10 cellular contexts compared by ENCODE assay signal in genomic region chr11:3823762-3824506, GRCh38. TPM values are rescaled to one million over a fixed set of nuclear protein-coding genes. Genes with fewer than 3 reads are reported as not detected.
A peak's percentile ranks its signal among the peaks of the same experiment; 100 is the strongest.
DNase-seq lines count a peak whose midpoint lies in the region; ATAC-seq and TF ChIP-seq lines count a peak whose summit lies in the region.
"Had no signal": no experiment of that assay in that cellular context is flagged by ENCODE, and none has a peak within 500 bp of the region (broad histone marks: within the 10 kb centered on the region; RNA-seq: fewer than 3 reads in every experiment).

No MANE protein-coding gene starts in this region.

- H3K9me3 ChIP-seq in Caco-2 (no peaks in the 10 kb centered on the region), PC-3 (ENCODE audit: low read length) (no peaks in the 10 kb centered on the region)
- H3K9me3 ChIP-seq in naive thymus-derived CD4-positive, alpha-beta T cell (ENCODE audit: control insufficient read depth in 2 of 3, low read length in 3 of 3), result no peaks in the 10 kb centered on the region
- H3K9me3 ChIP-seq: esophagus squamous epithelium, sigmoid colon had no signal

- no peak overlapping the region for H3K9ac ChIP-seq in PC-3 (ENCODE audit: low read length)

- H3K36me3 Mint-ChIP-seq in CD14-positive monocyte (peaks cover 33 to 39% of the 10 kb centered on the region in 2 donors), Caco-2 (ENCODE audit: insufficient read depth, unreplicated experiment) (peaks cover 41% of the 10 kb centered on the region)
- peaks cover 49% of the 10 kb centered on the region for H3K36me3 Mint-ChIP-seq in activated CD8-positive, alpha-beta T cell treated with anti-CD3 and anti-CD28 coated beads, Interleukin-2, amount 10 ng/mL, durations not matched to agents 7 days and 5 days (ENCODE audit: low read depth)
- H3K36me3 Mint-ChIP-seq in naive thymus-derived CD4-positive, alpha-beta T cell, result peaks cover 0 to 20% (median 12%) of the 10 kb centered on the region in 5 donors

- no peak for ATAC-seq in activated CD8-positive, alpha-beta T cell treated with anti-CD3 and anti-CD28 coated beads, Interleukin-2, amount 10 ng/mL, durations not matched to agents 7 days and 5 days
- no peak for ATAC-seq in naive thymus-derived CD4-positive, alpha-beta T cell
- ATAC-seq in HG02610 (IDR thresholded peaks at IDR 0.05; ENCODE audit: unreplicated experiment) (no peak), PC-3 (no peak)

- no peak overlapping the region for H3K27ac ChIP-seq in naive thymus-derived CD4-positive, alpha-beta T cell (ENCODE audit: low read depth, low read length)
- no peak overlapping the region for H3K27ac ChIP-seq in PC-3 (ENCODE audit: low read length)
- H3K27ac ChIP-seq: esophagus squamous epithelium, sigmoid colon had no signal

- POLR2A ChIA-PET in Caco-2 (lab: Charles Lee) (no interaction called here), PC-3 (lab: Charles Lee; ENCODE audit: unreplicated experiment) (no interaction called here)
- POLR2A ChIA-PET in activated CD8-positive, alpha-beta T cell treated with anti-CD3 and anti-CD28 coated beads, Interleukin-2, amount 10 ng/mL, durations not matched to agents 7 days and 5 days (lab: Charles Lee), result interaction anchor here (2.0 to 3.3 kb wide), 2 partner anchors 16 to 17 kb away, joined by 15 to 18 read pairs; partner anchors contain the start of gene RHOG
- POLR2A ChIA-PET in naive thymus-derived CD4-positive, alpha-beta T cell (lab: Charles Lee), result interaction anchor here (0.6 to 5.3 kb wide), 6 partner anchors 9 to 31 kb away, joined by 3 to 52 read pairs (median 6); partner anchors contain the start of genes PGAP2, RHOG and STIM1

- H3K27me3 ChIP-seq in Caco-2 (replicated peaks; ENCODE audit: control insufficient read depth, insufficient read depth, low read length) (no peaks in the 10 kb centered on the region), PC-3 (ENCODE audit: low read length) (no peaks in the 10 kb centered on the region)
- no peaks in the 10 kb centered on the region for H3K27me3 ChIP-seq in naive thymus-derived CD4-positive, alpha-beta T cell (ENCODE audit: control insufficient read depth in 2 of 2, insufficient read depth in 2 of 2, low read length in 2 of 2)
- H3K27me3 ChIP-seq: esophagus squamous epithelium, sigmoid colon had no signal

- H3K9me3 Mint-ChIP-seq in CD14-positive monocyte (peaks cover 0 to 3% (median 0%) of the 10 kb centered on the region in 7 donors), Caco-2 (ENCODE audit: unreplicated experiment) (no peaks in the 10 kb centered on the region)
- H3K9me3 Mint-ChIP-seq in activated CD8-positive, alpha-beta T cell treated with anti-CD3 and anti-CD28 coated beads, Interleukin-2, amount 10 ng/mL, durations not matched to agents 7 days and 5 days (ENCODE audit: insufficient read depth), result no peaks in the 10 kb centered on the region
- H3K9me3 Mint-ChIP-seq in naive thymus-derived CD4-positive, alpha-beta T cell, result no peaks in the 10 kb centered on the region
- H3K9me3 Mint-ChIP-seq: activated T-helper 1 cell treated with anti-CD3 and anti-CD28 coated beads, Interleukin-12 subunit alpha, Interleukin-12 subunit beta, Interleukin-2, Interleukin-4 antibody, amounts not matched to agents 30 ng/mL and 10 ng/mL and 1 ng/mL, durations not matched to agents 14 hours and 24 hours and 36 hours had no signal

- BruUV-seq in Caco-2 (replicated peaks; lab: Mats Ljungman, UMichigan) (no TSS peak), PC-3 (replicated peaks; lab: Mats Ljungman, UMichigan) (no TSS peak)

- H3K4me1 Mint-ChIP-seq in CD14-positive monocyte (peaks cover 41% of the 10 kb centered on the region), Caco-2 (ENCODE audit: low read depth, unreplicated experiment) (no peaks in the 10 kb centered on the region)
- peaks cover 38% of the 10 kb centered on the region for H3K4me1 Mint-ChIP-seq in activated CD8-positive, alpha-beta T cell treated with anti-CD3 and anti-CD28 coated beads, Interleukin-2, amount 10 ng/mL, durations not matched to agents 7 days and 5 days (ENCODE audit: low read depth)
- H3K4me1 Mint-ChIP-seq in naive thymus-derived CD4-positive, alpha-beta T cell, result peaks cover 12 to 46% (median 43%) of the 10 kb centered on the region in 7 donors

- H3K4me2 ChIP-seq in PC-3 (ENCODE audit: low read length), result no peak overlapping the region

- H3K9me2 ChIP-seq in PC-3 (replicated peaks; ENCODE audit: low read length), result no peaks in the 10 kb centered on the region

- intact Hi-C loops in CD14-positive monocyte (cut with micrococcal nuclease), result no loop called here
- intact Hi-C loops in Caco-2 (cut with micrococcal nuclease; ENCODE audit: unreplicated experiment), result no loop called here
- intact Hi-C loops in naive thymus-derived CD4-positive, alpha-beta T cell (cut with micrococcal nuclease), result loop anchor here (1.0 to 2.0 kb wide), 7 partner anchors 10 to 248 kb away; partner anchors contain the start of gene NUP98 (in 1 of the 2)
- intact Hi-C loops in head of caudate nucleus (cut with DNase I), result no loop called here
- intact Hi-C loops in PC-3 (cut with micrococcal nuclease), result no loop called here

- CTCF ChIA-PET in Caco-2 (lab: Charles Lee) (interaction anchor here (1.3 kb wide), 1 partner anchor 25 kb away, joined by 7 read pairs; no protein-coding TSS in a partner anchor), PC-3 (lab: Charles Lee) (no interaction called here)
- CTCF ChIA-PET in activated CD8-positive, alpha-beta T cell treated with anti-CD3 and anti-CD28 coated beads, Interleukin-2, amount 10 ng/mL, durations not matched to agents 7 days and 5 days (lab: Charles Lee), result interaction anchor here (1.0 to 2.9 kb wide), 8 partner anchors 12 to 249 kb away, joined by 3 to 25 read pairs (median 8); partner anchors contain the start of genes RHOG and STIM1
- CTCF ChIA-PET in naive thymus-derived CD4-positive, alpha-beta T cell (lab: Charles Lee), result interaction anchor here (1.1 to 3.3 kb wide), 3 partner anchors 18 to 41 kb away, joined by 3 to 12 read pairs (median 7); partner anchors contain the start of gene RHOG

- H3K4me3 ChIP-seq in Caco-2 (ENCODE audit: low read depth, low read length) (no peak overlapping the region), PC-3 (ENCODE audit: low read length) (no peak overlapping the region)
- H3K4me3 ChIP-seq in naive thymus-derived CD4-positive, alpha-beta T cell (ENCODE audit: low read length), result no peak overlapping the region
- H3K4me3 ChIP-seq: esophagus squamous epithelium, sigmoid colon had no signal

- H2AFZ ChIP-seq in PC-3 (ENCODE audit: low read length), result no peak overlapping the region

- H3K27me3 Mint-ChIP-seq in CD14-positive monocyte (ENCODE audit: low read depth in 3 of 3), result no peaks in the 10 kb centered on the region
- no peaks in the 10 kb centered on the region for H3K27me3 Mint-ChIP-seq in Caco-2 (ENCODE audit: insufficient read depth, unreplicated experiment)
- no peaks in the 10 kb centered on the region for H3K27me3 Mint-ChIP-seq in activated CD8-positive, alpha-beta T cell treated with anti-CD3 and anti-CD28 coated beads, Interleukin-2, amount 10 ng/mL, durations not matched to agents 7 days and 5 days (ENCODE audit: low read depth)
- no peaks in the 10 kb centered on the region for H3K27me3 Mint-ChIP-seq in naive thymus-derived CD4-positive, alpha-beta T cell

- H3K36me3 ChIP-seq in Caco-2 (ENCODE audit: control insufficient read depth, insufficient read depth, low read length) (no peaks in the 10 kb centered on the region; the same call in none of the 2 replicates), PC-3 (ENCODE audit: low read depth, low read length) (no peaks in the 10 kb centered on the region; the same call in 1 of the 2 replicates)
- peaks cover 0 to 31% (median 5%) of the 10 kb centered on the region in 3 experiments for H3K36me3 ChIP-seq in naive thymus-derived CD4-positive, alpha-beta T cell (ENCODE audit: control insufficient read depth in 2 of 3, insufficient read depth in 3 of 3, low read length in 3 of 3)

- H3K4me3 Mint-ChIP-seq in CD14-positive monocyte (no peak overlapping the region), Caco-2 (ENCODE audit: unreplicated experiment) (no peak overlapping the region)
- H3K4me3 Mint-ChIP-seq in activated CD8-positive, alpha-beta T cell treated with anti-CD3 and anti-CD28 coated beads, Interleukin-2, amount 10 ng/mL, durations not matched to agents 7 days and 5 days, result no peak overlapping the region
- no peak overlapping the region for H3K4me3 Mint-ChIP-seq in naive thymus-derived CD4-positive, alpha-beta T cell
- H3K4me3 Mint-ChIP-seq: activated T-helper 1 cell treated with anti-CD3 and anti-CD28 coated beads, Interleukin-12 subunit alpha, Interleukin-12 subunit beta, Interleukin-2, Interleukin-4 antibody, amounts not matched to agents 30 ng/mL and 10 ng/mL and 1 ng/mL, durations not matched to agents 14 hours and 24 hours and 36 hours had no signal

- DNase-seq in CD14-positive monocyte (ENCODE audit: low spot score) (no peak), Caco-2 (no peak), head of caudate nucleus (no peak), PC-3 (no peak)
- DNase-seq in activated CD8-positive, alpha-beta T cell treated with anti-CD3 and anti-CD28 coated beads, Interleukin-2, amount 10 ng/mL, durations not matched to agents 7 days and 5 days, result no peak
- no peak for DNase-seq in naive thymus-derived CD4-positive, alpha-beta T cell
- DNase-seq: esophagus squamous epithelium had no signal

- no peaks in the 10 kb centered on the region for H3F3A ChIP-seq in PC-3 (ENCODE audit: low read length, unreplicated experiment)

- H3K79me2 ChIP-seq in PC-3 (ENCODE audit: low read length), result no peaks in the 10 kb centered on the region

- TF ChIP-seq CTCF in CD14-positive monocyte (IDR thresholded peaks at IDR 0.05) (no peak), Caco-2 (IDR thresholded peaks at IDR 0.05; ENCODE audit: insufficient read depth in 1 of 2, low read depth in 1 of 2, low read length in 1 of 2, severe bottlenecking in 1 of 2, unreplicated experiment in 1 of 2) (no peak), PC-3 (conservative IDR thresholded peaks at IDR 0.05; ENCODE audit: low read depth, low read length) (no peak)

- H4K20me1 ChIP-seq in PC-3 (ENCODE audit: low read length), result no peaks in the 10 kb centered on the region

- H3K27ac Mint-ChIP-seq in CD14-positive monocyte (peak overlapping the region in 5 of 7 donors; percentile 41 to 91 (median 87)), Caco-2 (ENCODE audit: unreplicated experiment) (peak overlapping the region; percentile 32)
- H3K27ac Mint-ChIP-seq in activated CD8-positive, alpha-beta T cell treated with anti-CD3 and anti-CD28 coated beads, Interleukin-2, amount 10 ng/mL, durations not matched to agents 7 days and 5 days, result peak overlapping the region; percentile 32
- peak overlapping the region; percentile 60 to 96 (median 87) for H3K27ac Mint-ChIP-seq in naive thymus-derived CD4-positive, alpha-beta T cell
- H3K27ac Mint-ChIP-seq: activated T-helper 1 cell treated with anti-CD3 and anti-CD28 coated beads, Interleukin-12 subunit alpha, Interleukin-12 subunit beta, Interleukin-2, Interleukin-4 antibody, amounts not matched to agents 30 ng/mL and 10 ng/mL and 1 ng/mL, durations not matched to agents 14 hours and 24 hours and 36 hours had no signal

- H3K4me1 ChIP-seq in Caco-2 (no peaks in the 10 kb centered on the region), PC-3 (ENCODE audit: insufficient read depth, low read length) (no peaks in the 10 kb centered on the region)
- peaks cover 13% of the 10 kb centered on the region in 2 donors for H3K4me1 ChIP-seq in naive thymus-derived CD4-positive, alpha-beta T cell (ENCODE audit: control insufficient read depth in 2 of 2, insufficient read depth in 2 of 2, low read length in 2 of 2)
- H3K4me1 ChIP-seq: sigmoid colon had no signal

RNA-seq across cellular contexts. Expression of gene PGAP2, which starts 15.6 kb away (rescaled TPM):
- polyA plus RNA-seq in CD14-positive monocyte, result 1 to 10 TPM; 5.8 to 6.8 TPM
- total RNA-seq in Caco-2 (2022) (53.6 and 57.9 TPM in 2 replicates), PC-3 (2014; rRNA removed) (21.7 and 25.9 TPM in 2 replicates)
- total RNA-seq in activated CD8-positive, alpha-beta T cell treated with anti-CD3 and anti-CD28 coated beads, Interleukin-2, amount 10 ng/mL, durations not matched to agents 7 days and 5 days, result 10 to 100 TPM; 23.8 to 25.7 TPM
- 10 to 100 TPM; 20.8 to 28.3 (median 26.1) TPM for total RNA-seq in naive thymus-derived CD4-positive, alpha-beta T cell
- polyA plus RNA-seq in naive thymus-derived CD4-positive, alpha-beta T cell, result 10 to 100 TPM; 24.2 to 27.8 TPM

RNA-seq across cellular contexts. Expression of gene RHOG, which starts 16.8 kb away (rescaled TPM):
- polyA plus RNA-seq in CD14-positive monocyte, result 100 to 1,000 TPM; 315 to 458 TPM
- 36.9 and 40.5 TPM in 2 replicates for total RNA-seq in Caco-2 (2022)
- 100 to 1,000 TPM; 173 to 191 TPM for total RNA-seq in activated CD8-positive, alpha-beta T cell treated with anti-CD3 and anti-CD28 coated beads, Interleukin-2, amount 10 ng/mL, durations not matched to agents 7 days and 5 days
- 100 to 1,000 TPM in 2 of 5 experiments, 10 to 100 TPM in 3; 89.4 to 147 (median 96.3) TPM for total RNA-seq in naive thymus-derived CD4-positive, alpha-beta T cell
- polyA plus RNA-seq in naive thymus-derived CD4-positive, alpha-beta T cell, result 100 to 1,000 TPM; 133 to 220 TPM
- total RNA-seq in PC-3 (2014; rRNA removed), result 31.2 and 33.5 TPM in 2 replicates

RNA-seq across cellular contexts. Expression of gene NUP98, which starts 26.6 kb away (rescaled TPM):
- 10 to 100 TPM; 19.6 to 28.5 TPM for polyA plus RNA-seq in CD14-positive monocyte
- total RNA-seq in Caco-2 (2022) (146 and 150 TPM in 2 replicates), PC-3 (2014; rRNA removed) (128 and 136 TPM in 2 replicates)
- 100 to 1,000 TPM; 106 to 108 TPM for total RNA-seq in activated CD8-positive, alpha-beta T cell treated with anti-CD3 and anti-CD28 coated beads, Interleukin-2, amount 10 ng/mL, durations not matched to agents 7 days and 5 days
- 100 to 1,000 TPM; 103 to 137 (median 120) TPM for total RNA-seq in naive thymus-derived CD4-positive, alpha-beta T cell
- polyA plus RNA-seq in naive thymus-derived CD4-positive, alpha-beta T cell, result 10 to 100 TPM; 45.0 to 71.5 TPM

RNA-seq across cellular contexts. Expression of gene STIM1, which starts 31.5 kb away (rescaled TPM):
- polyA plus RNA-seq in CD14-positive monocyte, result 10 to 100 TPM; 14.0 to 21.0 TPM
- total RNA-seq in Caco-2 (2022) (54.2 and 55.1 TPM in 2 replicates), PC-3 (2014; rRNA removed) (22.8 and 31.9 TPM in 2 replicates)
- 100 to 1,000 TPM in 1 of 2 experiments, 10 to 100 TPM in 1; 97.3 to 104 TPM for total RNA-seq in activated CD8-positive, alpha-beta T cell treated with anti-CD3 and anti-CD28 coated beads, Interleukin-2, amount 10 ng/mL, durations not matched to agents 7 days and 5 days
- 100 to 1,000 TPM in 3 of 5 experiments, 10 to 100 TPM in 2; 95.6 to 117 (median 103) TPM for total RNA-seq in naive thymus-derived CD4-positive, alpha-beta T cell
- polyA plus RNA-seq in naive thymus-derived CD4-positive, alpha-beta T cell, result 10 to 100 TPM; 38.4 to 43.6 TPM

Comparison
In these comparisons a context has a peak if more than half of its experiments do, and no peak if none do; other contexts are left out.
1. H3K27ac Mint-ChIP-seq: peak in every context shown above with its lines; median percentile 87 in CD14-positive monocyte; 87 in naive thymus-derived CD4-positive, alpha-beta T cell; 32 in Caco-2; 32 in activated CD8-positive, alpha-beta T cell treated with anti-CD3 and anti-CD28 coated beads, Interleukin-2, amount 10 ng/mL, durations not matched to agents 7 days and 5 days.
2. intact Hi-C loops: an anchor here in naive thymus-derived CD4-positive, alpha-beta T cell (1.0 to 2.0 kb wide); none called in CD14-positive monocyte, Caco-2, head of caudate nucleus and PC-3.
3. POLR2A ChIA-PET loops: an anchor here in activated CD8-positive, alpha-beta T cell treated with anti-CD3 and anti-CD28 coated beads, Interleukin-2, amount 10 ng/mL, durations not matched to agents 7 days and 5 days (2.0 to 3.3 kb wide) and naive thymus-derived CD4-positive, alpha-beta T cell (0.6 to 5.3 kb wide); none called in Caco-2 and PC-3.